In genomic region chr4:6856391-6856790, GRCh38 we compare ENCODE assay signal across 13 cellular contexts. TPM values are rescaled to one million over a fixed set of nuclear protein-coding genes. Genes with fewer than 3 reads are reported as not detected.
DNase-seq lines count a peak whose midpoint lies in the region; ATAC-seq, FAIRE-seq and TF ChIP-seq lines count a peak whose summit lies in the region.
"Had no signal": no experiment of that assay in that cellular context is flagged by ENCODE, and none has a peak within 500 bp of the region (broad histone marks: within the 10 kb centered on the region; RNA-seq: fewer than 3 reads in every experiment).

No MANE protein-coding gene starts in this region.

- intact Hi-C loops in A673 (cut with micrococcal nuclease; ENCODE audit: unreplicated experiment) (no loop called here), natural killer cell (cut with micrococcal nuclease) (no loop called here)

- H3K9me3 Mint-ChIP-seq in astrocyte (ENCODE audit: unreplicated experiment) (no peaks in the 10 kb centered on the region), natural killer cell (no peaks in the 10 kb centered on the region)

- no peak for TF ChIP-seq CTCF in A673 (conservative IDR thresholded peaks at IDR 0.05; ENCODE audit: low read depth, low read length)
- TF ChIP-seq CTCF in astrocyte (IDR thresholded peaks at IDR 0.05; ENCODE audit: insufficient read depth, low read depth, low read length), result no peak
- no peak for TF ChIP-seq CTCF in natural killer cell (IDR thresholded peaks at IDR 0.05)

- peak overlapping the region; percentile 85 for H3K27ac Mint-ChIP-seq in astrocyte (ENCODE audit: unreplicated experiment)
- peak overlapping the region; percentile 80 to 84 for H3K27ac Mint-ChIP-seq in natural killer cell

- H2AFZ ChIP-seq in GM23248 (no peak overlapping the region), astrocyte (ENCODE audit: low read depth, low read length) (no peak overlapping the region)

- no TSS peak for BruUV-seq in A673 (replicated peaks; lab: Mats Ljungman, UMichigan)

- CTCF ChIA-PET in A673 (lab: Charles Lee), result no interaction called here

- H3K27ac ChIP-seq in A673 (ENCODE audit: low read depth, low read length, poor library complexity, severe bottlenecking) (peak overlapping the region; percentile 60), GM23248 (peak overlapping the region; percentile 47), astrocyte (ENCODE audit: low read depth, low read length) (peak overlapping the region; percentile 48)

- H3K9me3 ChIP-seq in A673 (ENCODE audit: low read depth, low read length, poor library complexity, severe bottlenecking), result peaks cover 13% of the 10 kb centered on the region
- H3K9me3 ChIP-seq in GM23248 (ENCODE audit: low read depth), result no peaks in the 10 kb centered on the region
- H3K9me3 ChIP-seq in astrocyte (ENCODE audit: insufficient read depth, low read depth, low read length), result no peaks in the 10 kb centered on the region

- no peak for ATAC-seq in natural killer cell
- ATAC-seq in GM19035 (IDR thresholded peaks at IDR 0.05; ENCODE audit: unreplicated experiment), result no peak
- no peak for ATAC-seq in HG03432 (IDR thresholded peaks at IDR 0.05; ENCODE audit: unreplicated experiment)
- ATAC-seq: WTC11 had no signal

- H3K4me3 Mint-ChIP-seq in astrocyte (ENCODE audit: unreplicated experiment) (no peak overlapping the region), natural killer cell (peak overlapping the region; percentile 23)
- H3K4me3 Mint-ChIP-seq: WTC11 had no signal

- in situ Hi-C loops in GM23248 (cut with MboI), result no loop called here

- no peak for FAIRE-seq in astrocyte (lab: Jason Lieb, UNC)

- H3K4me1 Mint-ChIP-seq in astrocyte (ENCODE audit: low read depth, unreplicated experiment) (peaks cover 16% of the 10 kb centered on the region), natural killer cell (peaks cover 37 to 40% of the 10 kb centered on the region in 2 donors)

- 0 out of 2 replicates have a peak, but pooled peaks cover 13% of the 10 kb centered on the region for H3F3A ChIP-seq in GM23248 (ENCODE audit: insufficient read depth)

- no peaks in the 10 kb centered on the region for H4K20me1 ChIP-seq in GM23248 (ENCODE audit: insufficient read depth)
- peaks cover 5% of the 10 kb centered on the region for H4K20me1 ChIP-seq in astrocyte (ENCODE audit: insufficient read depth, low read length)

- H3K79me2 ChIP-seq in GM23248 (ENCODE audit: insufficient read depth) (peaks cover 64% of the 10 kb centered on the region), astrocyte (ENCODE audit: insufficient read depth, low read length) (peaks cover 2% of the 10 kb centered on the region)

- H3K27me3 ChIP-seq in A673 (replicated peaks; ENCODE audit: insufficient read depth, low read depth, low read length, poor library complexity) (no peaks in the 10 kb centered on the region), GM23248 (replicated peaks; ENCODE audit: insufficient read depth) (no peaks in the 10 kb centered on the region), astrocyte (ENCODE audit: insufficient read depth, low read length) (no peaks in the 10 kb centered on the region)

- no peaks in the 10 kb centered on the region for H3K9me2 ChIP-seq in GM23248 (ENCODE audit: insufficient read depth)

- H3K36me3 Mint-ChIP-seq in astrocyte (ENCODE audit: low read depth, unreplicated experiment), result peaks cover 25% of the 10 kb centered on the region
- peaks cover 18% of the 10 kb centered on the region for H3K36me3 Mint-ChIP-seq in natural killer cell

- H3K36me3 ChIP-seq in A673 (ENCODE audit: insufficient read depth, low read length, poor library complexity, severe bottlenecking) (peaks cover 54% of the 10 kb centered on the region), GM23248 (ENCODE audit: low read depth) (peaks cover 46% of the 10 kb centered on the region), astrocyte (ENCODE audit: insufficient read depth, low read length) (peaks cover 15% of the 10 kb centered on the region)

- H3K27me3 Mint-ChIP-seq in astrocyte (ENCODE audit: low read depth, unreplicated experiment) (no peaks in the 10 kb centered on the region), natural killer cell (ENCODE audit: low read depth in 2 of 2) (no peaks in the 10 kb centered on the region)

- 52 to 54% methylated on average over 2 of the region's 2 CpGs for WGBS in GM23248 (ENCODE audit: low coverage in 1 of 2, low lambda C conversion rate in 2 of 2, missing lambda C conversion rate in 2 of 2), 2 experiments

- H3K4me1 ChIP-seq in A673 (ENCODE audit: insufficient read depth, low read length, poor library complexity, severe bottlenecking) (peaks cover 8% of the 10 kb centered on the region), GM23248 (ENCODE audit: insufficient read depth) (peaks cover 23% of the 10 kb centered on the region), astrocyte (ENCODE audit: insufficient read depth, low read length) (peaks cover 5% of the 10 kb centered on the region)

- peak overlapping the region; percentile 54 for H3K4me2 ChIP-seq in GM23248 (ENCODE audit: unreplicated experiment)
- H3K4me2 ChIP-seq in astrocyte (ENCODE audit: low read length), result peak overlapping the region; percentile 29

- no peak for DNase-seq in A673 (ENCODE audit: low spot score)
- peak; percentile 23 for DNase-seq in GM23248
- no peak for DNase-seq in astrocyte (ENCODE audit: low read depth)
- DNase-seq in natural killer cell, result no peak
- no peak for DNase-seq in mucosa of gallbladder (ENCODE audit: low spot score)
- no peak for DNase-seq in GM19238 (ENCODE audit: insufficient read length, low spot score)
- DNase-seq: activated effector memory CD4-positive, alpha-beta T cell treated with Interleukin-2 at 50 U/mL for 16 hours; cortex of kidney; foreskin melanocyte; NCI-H524 had no signal

- peak overlapping the region; percentile 35 for H3K9ac ChIP-seq in GM23248
- no peak overlapping the region for H3K9ac ChIP-seq in astrocyte (ENCODE audit: low read length)

- no peak overlapping the region for H3K4me3 ChIP-seq in A673 (ENCODE audit: low read depth, low read length, poor library complexity, severe bottlenecking)
- H3K4me3 ChIP-seq in GM23248, result no peak overlapping the region
- no peak overlapping the region for H3K4me3 ChIP-seq in astrocyte (ENCODE audit: insufficient read depth, low read depth, low read length)

- POLR2A ChIA-PET in A673 (lab: Charles Lee; ENCODE audit: low non-redundant PET), result no interaction called here

RNA-seq across cellular contexts. Expression of gene TBC1D14, which starts 53.2 kb away (rescaled TPM):
- total RNA-seq in A673 (2021) (44.3 and 46.0 TPM in 2 replicates), astrocyte (25.8 and 30.4 TPM in 2 replicates), natural killer cell (10 to 100 TPM; 36.0 to 54.7 (median 53.2) TPM), mucosa of gallbladder (37.1 TPM)
- 39.1 and 48.7 TPM in 2 replicates for total RNA-seq in GM23248 (2014; rRNA removed; shearing (Covaris generic))
- 20.0 and 20.4 TPM in 2 replicates for polyA plus RNA-seq in GM23248 (2016; fragmentation: Nextera tagmentation; extraction: Ambion mirVana)
